In genomic region chr16:370443-370842, GRCh38 we compare ENCODE assay signal across 8 cellular contexts.
DNase-seq lines count a peak whose midpoint lies in the region; ATAC-seq, FAIRE-seq and TF ChIP-seq lines count a peak whose summit lies in the region.

Gene MRPL28, minus strand, starts transcription at chr16:370538. Its CDS starts 320 bp downstream, at chr16:370218.

- H3K79me2 ChIP-seq in DOHH2 (ENCODE audit: control insufficient read depth, low read length) (peaks cover 5% of the 10 kb centered on the region), MM.1S (ENCODE audit: low read length) (0 out of 2 replicates have a peak, but pooled peaks cover 6% of the 10 kb centered on the region)

- no peaks in the 10 kb centered on the region for H3F3A ChIP-seq in DOHH2 (ENCODE audit: control insufficient read depth, insufficient read depth)
- H3F3A ChIP-seq in MM.1S (ENCODE audit: insufficient read depth, low read length): no peaks in the 10 kb centered on the region

- no peaks in the 10 kb centered on the region for H4K20me1 ChIP-seq in DOHH2 (ENCODE audit: control insufficient read depth, insufficient read depth, low read depth, low read length)
- H4K20me1 ChIP-seq in MM.1S (ENCODE audit: insufficient read depth, low read length): no peaks in the 10 kb centered on the region

- 0 out of 2 replicates have a peak, but pooled peaks have one; percentile 10 for TF ChIP-seq POLR2A in H54 (IDR thresholded peaks at IDR 0.05; ENCODE audit: low read depth, low read length)

- H3K4me1 Mint-ChIP-seq in nephron: peaks cover 13% of the 10 kb centered on the region

- H3K27me3 ChIP-seq in DOHH2 (ENCODE audit: control insufficient read depth, low read length) (no peaks in the 10 kb centered on the region), MM.1S (replicated peaks; ENCODE audit: insufficient read depth, low read length) (no peaks in the 10 kb centered on the region)

- peak within 1 kb of the TSS; percentile 28 for H3K27ac ChIP-seq in DOHH2 (ENCODE audit: low read depth, low read length)
- H3K27ac ChIP-seq in MM.1S (ENCODE audit: low read length): no peak within 1 kb of the TSS

- peaks cover 11% of the 10 kb centered on the region for H3K36me3 Mint-ChIP-seq in nephron (ENCODE audit: low read depth)

- H3K9me3 ChIP-seq in DOHH2 (ENCODE audit: control insufficient read depth, insufficient read depth, low read length) (no peaks in the 10 kb centered on the region), MM.1S (replicated peaks; ENCODE audit: insufficient read depth, low read length) (no peaks in the 10 kb centered on the region)

- DNase-seq in H54 (ENCODE audit: insufficient read length, low spot score) (peak; percentile 92), MM.1S (peak; percentile 95), SHP77 treated with DMSO at 0.1 percent for 48 hours (lab: John Stamatoyannopoulos, UW) (peak; percentile 81), fibroblast of pulmonary artery (ENCODE audit: low read depth) (peak; percentile 96)
- peak; percentile 90 for DNase-seq in activated effector memory CD4-positive, alpha-beta T cell treated with Interleukin-2 at 50 U/mL for 16 hours
- DNase-seq in stimulated activated naive CD8-positive, alpha-beta T cell treated with anti-CD3 and anti-CD28 coated beads, Interleukin-15, Interleukin-2, amounts not matched to agents 100 U/mL and 50 U/mL, for 24 hours: peak; percentile 95

- no peaks in the 10 kb centered on the region for H3K9me2 ChIP-seq in DOHH2 (replicated peaks; ENCODE audit: control insufficient read depth, low read length)
- no peaks in the 10 kb centered on the region for H3K9me2 ChIP-seq in MM.1S (replicated peaks; ENCODE audit: insufficient read depth, low read length)

- H2AFZ ChIP-seq in MM.1S (ENCODE audit: low read length): peak within 1 kb of the TSS; percentile 36

- H3K9me3 Mint-ChIP-seq in nephron: no peaks in the 10 kb centered on the region

- peak within 1 kb of the TSS; percentile 85 to 89 (median 88) for H3K4me3 Mint-ChIP-seq in nephron

- peak; percentile 23 for FAIRE-seq in H54 (lab: Jason Lieb, UNC)

- H3K4me1 ChIP-seq in DOHH2 (ENCODE audit: control insufficient read depth, low read length): peaks cover 17% of the 10 kb centered on the region
- H3K4me1 ChIP-seq in MM.1S (ENCODE audit: low read length): peaks cover 5% of the 10 kb centered on the region; the same call in 1 of the 2 replicates

- peak; percentile 97 for ATAC-seq in stimulated activated naive CD8-positive, alpha-beta T cell treated with anti-CD3 and anti-CD28 coated beads, Interleukin-15, Interleukin-2, amounts not matched to agents 100 U/mL and 50 U/mL, for 24 hours

- H3K9ac ChIP-seq in MM.1S (ENCODE audit: low read length): no peak within 1 kb of the TSS; the same call in 1 of the 2 replicates

- H3K27me3 Mint-ChIP-seq in nephron (ENCODE audit: low read depth): no peaks in the 10 kb centered on the region

- H3K4me2 ChIP-seq in DOHH2 (ENCODE audit: low read length) (peak within 1 kb of the TSS; percentile 58), MM.1S (ENCODE audit: low read depth, low read length) (peak within 1 kb of the TSS; percentile 62)

- H3K36me3 ChIP-seq in DOHH2 (ENCODE audit: control insufficient read depth, low read length): peaks cover 62% of the 10 kb centered on the region
- no peaks in the 10 kb centered on the region for H3K36me3 ChIP-seq in MM.1S (replicated peaks; ENCODE audit: insufficient read depth, low read length)

- TF ChIP-seq CTCF in DOHH2 (IDR thresholded peaks at IDR 0.05; ENCODE audit: low read depth, low read length, poor library complexity, severe bottlenecking) (no peak), MM.1S (IDR thresholded peaks at IDR 0.05; ENCODE audit: low read length) (no peak), fibroblast of pulmonary artery (IDR thresholded peaks at IDR 0.05; ENCODE audit: low read length, missing control alignments) (no peak), nephron (IDR thresholded peaks at IDR 0.05; ENCODE audit: unreplicated experiment in 3 of 3) (no peak)

- peak within 1 kb of the TSS; percentile 92 to 94 (median 92) for H3K27ac Mint-ChIP-seq in nephron

- H3K4me3 ChIP-seq in DOHH2 (ENCODE audit: low read length) (peak within 1 kb of the TSS; percentile 47), MM.1S (ENCODE audit: low read length) (peak within 1 kb of the TSS; percentile 20; the same call in 1 of the 2 replicates), fibroblast of pulmonary artery (replicated peaks; ENCODE audit: low read depth, low read length) (peak within 1 kb of the TSS; percentile 47)
